ENCODE assay signal across 22 cellular contexts in genomic region chr10:30562787-30563186, GRCh38.
DNase-seq lines count a peak whose midpoint lies in the region; ATAC-seq, FAIRE-seq and TF ChIP-seq lines count a peak whose summit lies in the region.
"Had no signal": no experiment of that assay in that cellular context is flagged by ENCODE, and none has a peak within 500 bp of the region (broad histone marks: within the 10 kb centered on the region; RNA-seq: fewer than 3 reads in every experiment).

No MANE protein-coding gene starts in this region.

- peak; percentile 78 for DNase-seq in activated CD4-positive, alpha-beta T cell treated with anti-CD3 and anti-CD28 coated beads, Interleukin-2, amount 10 ng/mL, durations not matched to agents 24 days and 14 days
- DNase-seq in activated CD4-positive, alpha-beta T cell treated with anti-CD3 and anti-CD28 coated beads for 4 hours, result no peak
- peak; percentile 23 for DNase-seq in HCEC 1CT
- peak; percentile 66 for DNase-seq in activated CD4-positive, alpha-beta memory T cell treated with anti-CD3 and anti-CD28 coated beads, Interleukin-2, amount 10 ng/mL, durations not matched to agents 7 days and 5 days
- peak; percentile 96 for DNase-seq in small intestine
- no peak for DNase-seq in NCI-H1417 (lab: John Stamatoyannopoulos, UW)
- no peak for DNase-seq in adrenal gland
- DNase-seq: activated effector memory CD4-positive, alpha-beta T cell treated with anti-CD3 and anti-CD28 coated beads, Interleukin-2, amount 50 U/mL, for 16 hours; C1 segment of cervical spinal cord; GDM1; HFFc6; hippocampal formation; Karpas-422; kidney; mesenchymal stem cell; NCI-H526; posterior cingulate gyrus; stimulated activated naive CD4-positive, alpha-beta T cell treated with Interleukin-2 at 50 U/mL for 16 hours; transverse colon had no signal

- H3K4me3 Mint-ChIP-seq in activated CD4-positive, alpha-beta T cell treated with anti-CD3 and anti-CD28 coated beads, Interleukin-2, amount 10 ng/mL, durations not matched to agents 24 days and 14 days, result no peak overlapping the region
- H3K4me3 Mint-ChIP-seq in activated CD4-positive, alpha-beta memory T cell treated with anti-CD3 and anti-CD28 coated beads, Interleukin-2, amount 10 ng/mL, durations not matched to agents 7 days and 5 days, result no peak overlapping the region
- H3K4me3 Mint-ChIP-seq: HFFc6, nephron had no signal

- H3K27me3 Mint-ChIP-seq in activated CD4-positive, alpha-beta T cell treated with anti-CD3 and anti-CD28 coated beads, Interleukin-2, amount 10 ng/mL, durations not matched to agents 24 days and 14 days, result peaks cover 25% of the 10 kb centered on the region
- H3K27me3 Mint-ChIP-seq in activated CD4-positive, alpha-beta memory T cell treated with anti-CD3 and anti-CD28 coated beads, Interleukin-2, amount 10 ng/mL, durations not matched to agents 7 days and 5 days, result peaks cover 29% of the 10 kb centered on the region

- POLR2A ChIA-PET in activated CD4-positive, alpha-beta memory T cell treated with anti-CD3 and anti-CD28 coated beads, Interleukin-2, amount 10 ng/mL, durations not matched to agents 7 days and 5 days (lab: Charles Lee), result no interaction called here

- H3K4me3 ChIP-seq in small intestine (ENCODE audit: low read depth in 1 of 2, low read length in 2 of 2) (no peak overlapping the region), adrenal gland (no peak overlapping the region)
- H3K4me3 ChIP-seq: SJSA1, transverse colon had no signal

- FAIRE-seq in small intestine (lab: Jason Lieb, UNC), result no peak
- FAIRE-seq: kidney had no signal

- TF ChIP-seq POLR2A in adrenal gland (IDR thresholded peaks at IDR 0.05), result no peak

- H3K4me1 Mint-ChIP-seq in activated CD4-positive, alpha-beta T cell treated with anti-CD3 and anti-CD28 coated beads, Interleukin-2, amount 10 ng/mL, durations not matched to agents 24 days and 14 days, result peaks cover 9% of the 10 kb centered on the region
- peaks cover 19% of the 10 kb centered on the region for H3K4me1 Mint-ChIP-seq in activated CD4-positive, alpha-beta memory T cell treated with anti-CD3 and anti-CD28 coated beads, Interleukin-2, amount 10 ng/mL, durations not matched to agents 7 days and 5 days
- H3K4me1 Mint-ChIP-seq: nephron had no signal

- H3K9me3 Mint-ChIP-seq in activated CD4-positive, alpha-beta T cell treated with anti-CD3 and anti-CD28 coated beads, Interleukin-2, amount 10 ng/mL, durations not matched to agents 24 days and 14 days, result no peaks in the 10 kb centered on the region
- no peaks in the 10 kb centered on the region for H3K9me3 Mint-ChIP-seq in activated CD4-positive, alpha-beta memory T cell treated with anti-CD3 and anti-CD28 coated beads, Interleukin-2, amount 10 ng/mL, durations not matched to agents 7 days and 5 days
- H3K9me3 Mint-ChIP-seq: HFFc6 had no signal

- H3K9me3 ChIP-seq in small intestine (ENCODE audit: control insufficient read depth, low read depth) (no peaks in the 10 kb centered on the region), adrenal gland (replicated peaks in 1 of 3) (no peaks in the 10 kb centered on the region)
- H3K9me3 ChIP-seq: SJSA1, transverse colon had no signal

- CTCF ChIA-PET in activated CD4-positive, alpha-beta memory T cell treated with anti-CD3 and anti-CD28 coated beads, Interleukin-2, amount 10 ng/mL, durations not matched to agents 7 days and 5 days (lab: Charles Lee), result interaction anchor here (0.7 to 3.8 kb wide), 6 partner anchors 19 to 203 kb away, joined by 3 to 21 read pairs (median 6); no protein-coding TSS in a partner anchor

- intact Hi-C loops in activated CD4-positive, alpha-beta T cell treated with anti-CD3 and anti-CD28 coated beads, Interleukin-2, amount 10 ng/mL, durations not matched to agents 24 days and 14 days (cut with micrococcal nuclease), result no loop called here
- intact Hi-C loops in adrenal gland (cut with DNase I), result no loop called here

- H3K4me1 ChIP-seq in small intestine (ENCODE audit: control insufficient read depth in 2 of 2, insufficient read depth in 1 of 2, low read depth in 1 of 2, low read length in 1 of 2), result peaks cover 0 to 2% of the 10 kb centered on the region in 2 donors
- no peaks in the 10 kb centered on the region for H3K4me1 ChIP-seq in adrenal gland (replicated peaks in 1 of 2)
- H3K4me1 ChIP-seq: SJSA1, transverse colon had no signal

- WGBS in small intestine, 3 donors, result 28 to 73% (median 34%) methylated on average over 5 of the region's 5 CpGs
- 84 to 93% (median 89%) methylated on average over 5 of the region's 5 CpGs for WGBS in adrenal gland, 4 donors

- no peak for ATAC-seq in HG02642 (IDR thresholded peaks at IDR 0.05; ENCODE audit: poor library complexity, unreplicated experiment)

- H3K27me3 ChIP-seq in small intestine (ENCODE audit: control insufficient read depth in 2 of 2, insufficient read depth in 2 of 2, low read length in 2 of 2) (no peaks in the 10 kb centered on the region), adrenal gland (no peaks in the 10 kb centered on the region)
- H3K27me3 ChIP-seq: transverse colon had no signal

- no peak overlapping the region for H3K27ac Mint-ChIP-seq in activated CD4-positive, alpha-beta T cell treated with anti-CD3 and anti-CD28 coated beads, Interleukin-2, amount 10 ng/mL, durations not matched to agents 24 days and 14 days
- H3K27ac Mint-ChIP-seq in activated CD4-positive, alpha-beta memory T cell treated with anti-CD3 and anti-CD28 coated beads, Interleukin-2, amount 10 ng/mL, durations not matched to agents 7 days and 5 days, result no peak overlapping the region
- H3K27ac Mint-ChIP-seq: HFFc6, nephron had no signal

- H3K36me3 ChIP-seq in small intestine (ENCODE audit: control insufficient read depth in 2 of 2, insufficient read depth in 2 of 2, low read length in 2 of 2), result no peaks in the 10 kb centered on the region
- no peaks in the 10 kb centered on the region for H3K36me3 ChIP-seq in adrenal gland (replicated peaks in 1 of 2)
- H3K36me3 ChIP-seq: SJSA1, transverse colon had no signal

- H3K27ac ChIP-seq in small intestine (ENCODE audit: low read depth in 1 of 2, low read length in 1 of 2) (no peak overlapping the region), adrenal gland (no peak overlapping the region)
- H3K27ac ChIP-seq: SJSA1, transverse colon had no signal

- H3K36me3 Mint-ChIP-seq in activated CD4-positive, alpha-beta T cell treated with anti-CD3 and anti-CD28 coated beads, Interleukin-2, amount 10 ng/mL, durations not matched to agents 24 days and 14 days (ENCODE audit: low read depth), result no peaks in the 10 kb centered on the region
- H3K36me3 Mint-ChIP-seq in activated CD4-positive, alpha-beta memory T cell treated with anti-CD3 and anti-CD28 coated beads, Interleukin-2, amount 10 ng/mL, durations not matched to agents 7 days and 5 days (ENCODE audit: low read depth), result no peaks in the 10 kb centered on the region

- no peak for TF ChIP-seq CTCF in adrenal gland (IDR thresholded peaks at IDR 0.05)

Comparison
In these comparisons a context has a peak if more than half of its experiments do, and no peak if none do; other contexts are left out.
1. DNase-seq: peak in activated CD4-positive, alpha-beta T cell treated with anti-CD3 and anti-CD28 coated beads, Interleukin-2, amount 10 ng/mL, durations not matched to agents 24 days and 14 days (single experiment), HCEC 1CT (single experiment), activated CD4-positive, alpha-beta memory T cell treated with anti-CD3 and anti-CD28 coated beads, Interleukin-2, amount 10 ng/mL, durations not matched to agents 7 days and 5 days (single experiment) and small intestine (single experiment); none in activated CD4-positive, alpha-beta T cell treated with anti-CD3 and anti-CD28 coated beads for 4 hours (0 of 2), NCI-H1417 (0 of 3) and adrenal gland (0 of 7).